19 cellular contexts compared by ENCODE assay signal in the genomic region with DNA sequence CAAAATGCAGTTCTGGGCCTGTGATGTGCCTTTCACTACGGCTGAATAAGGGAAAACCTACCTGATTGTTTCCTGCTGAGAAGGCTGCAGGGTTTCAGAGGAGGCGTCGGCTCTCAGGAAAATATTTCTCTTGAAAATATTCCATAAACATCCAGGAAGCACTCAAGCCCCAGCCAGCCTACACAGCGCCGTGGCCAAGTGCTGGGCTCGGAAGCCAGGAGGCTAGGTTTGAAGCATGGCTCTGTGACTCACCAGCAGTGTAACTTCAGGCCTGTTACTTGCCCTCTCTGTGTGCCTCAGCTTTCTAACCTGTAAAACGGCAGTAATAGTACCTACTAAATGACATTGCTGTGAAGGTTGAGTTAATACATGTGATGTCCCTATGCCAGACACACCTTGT.
DNase-seq lines count a peak whose midpoint lies in the region; ATAC-seq and TF ChIP-seq lines count a peak whose summit lies in the region.
"Had no signal": no experiment of that assay in that cellular context is flagged by ENCODE, and none has a peak within 500 bp of the region (broad histone marks: within the 10 kb centered on the region; RNA-seq: fewer than 3 reads in every experiment).

No MANE protein-coding gene starts in this region.

- peak; percentile 32 for DNase-seq in HT1080 (ENCODE audit: low read depth)
- DNase-seq in activated T-helper 2 cell treated with anti-CD3 and anti-CD28 coated beads, Interferon-gamma antibody, Interleukin-2, Interleukin-4, amounts not matched to agents 10 μg/mL and 5 μg/mL and 100 μg/mL, durations not matched to agents 14 hours and 24 hours and 36 hours (ENCODE audit: low spot score), result no peak
- peak; percentile 12 to 68 (median 37) for DNase-seq in heart left ventricle
- DNase-seq in activated T-helper 1 cell treated with anti-CD3 and anti-CD28 coated beads, Interleukin-12 subunit alpha, Interleukin-12 subunit beta, Interleukin-2, Interleukin-4 antibody, amounts not matched to agents 30 ng/mL and 10 ng/mL and 1 ng/mL, durations not matched to agents 14 hours and 24 hours and 36 hours (ENCODE audit: low spot score), result no peak
- no peak for DNase-seq in NCI-H526 treated with DMSO at 0.1 percent for 48 hours (lab: John Stamatoyannopoulos, UW)
- no peak for DNase-seq in chondrocyte (ENCODE audit: low spot score)
- DNase-seq: activated CD4-positive, alpha-beta T cell treated with anti-CD3 and anti-CD28 coated beads, Interleukin-2, amount 50 U/mL, for 4 hours; foreskin melanocyte; HCEC 1CT; mucosa of descending colon; NCI-H1694 treated with DMSO at 0.1 percent for 48 hours; NCI-H526; stimulated activated CD4-positive, alpha-beta T cell treated with anti-CD3 and anti-CD28 coated beads, Interleukin-12 subunit alpha, Interleukin-12 subunit beta, amount 100 ng/mL, for 4 hours had no signal

- WGBS in heart left ventricle, 4 donors, result 34 to 55% (median 38%) methylated on average over 7 of the region's 7 CpGs

- peaks cover 0 to 4% (median 0%) of the 10 kb centered on the region in 12 donors for H3K4me1 ChIP-seq in heart left ventricle
- H3K4me1 ChIP-seq: BLaER1 treated with 17β-estradiol and CSF1 and Interleukin-3, amounts not matched to agents 10 nM and 100 nM had no signal

- TF ChIP-seq CTCF in heart left ventricle (IDR thresholded peaks at IDR 0.05), result no peak
- TF ChIP-seq CTCF in chondrocyte (IDR thresholded peaks at IDR 0.05), result no peak

- H3K36me3 ChIP-seq in heart left ventricle, result no peaks in the 10 kb centered on the region
- H3K36me3 ChIP-seq: BLaER1 treated with 17β-estradiol and CSF1 and Interleukin-3, amounts not matched to agents 10 nM and 100 nM; ovary had no signal

- H3K4me3 ChIP-seq in heart left ventricle, result no peak overlapping the region
- no peak overlapping the region for H3K4me3 ChIP-seq in skin epidermis
- H3K4me3 ChIP-seq: BLaER1 treated with 17β-estradiol and CSF1 and Interleukin-3, amounts not matched to agents 10 nM and 100 nM; mucosa of descending colon; ovary had no signal

- H3K27me3 ChIP-seq in heart left ventricle, result no peaks in the 10 kb centered on the region
- H3K27me3 ChIP-seq: BLaER1 treated with 17β-estradiol and CSF1 and Interleukin-3, amounts not matched to agents 10 nM and 100 nM; ovary had no signal

- peak overlapping the region; percentile 85 for H3K27ac Mint-ChIP-seq in activated T-helper 2 cell treated with anti-CD3 and anti-CD28 coated beads, Interferon-gamma antibody, Interleukin-2, Interleukin-4, amounts not matched to agents 10 μg/mL and 5 μg/mL and 100 μg/mL, durations not matched to agents 14 hours and 24 hours and 36 hours
- no peak overlapping the region for H3K27ac Mint-ChIP-seq in activated T-helper 1 cell treated with anti-CD3 and anti-CD28 coated beads, Interleukin-12 subunit alpha, Interleukin-12 subunit beta, Interleukin-2, Interleukin-4 antibody, amounts not matched to agents 30 ng/mL and 10 ng/mL and 1 ng/mL, durations not matched to agents 14 hours and 24 hours and 36 hours
- no peak overlapping the region for H3K27ac Mint-ChIP-seq in chondrocyte (ENCODE audit: unreplicated experiment)
- H3K27ac Mint-ChIP-seq: activated T-helper 17 cell treated with anti-CD3 and anti-CD28 coated beads, Interleukin-2, amount 50 U/mL, for 72 hours; T-helper 1 cell treated with Interleukin-12 subunit alpha and Interleukin-12 subunit beta and Interleukin-4 antibody, amounts not matched to agents 30 μg/mL and 1 μg/mL, for 36 hours had no signal

- ATAC-seq in heart left ventricle, result peak; percentile 32 to 97 (median 84)
- ATAC-seq: activated T-helper 17 cell treated with anti-CD3 and anti-CD28 coated beads, Interleukin-2, amount 50 U/mL, for 72 hours; mucosa of descending colon; Panc1 had no signal

- no peak for TF ChIP-seq POLR2A in heart left ventricle (IDR thresholded peaks at IDR 0.05)

- intact Hi-C loops in activated T-helper 2 cell treated with anti-CD3 and anti-CD28 coated beads, Interferon-gamma antibody, Interleukin-2, Interleukin-4, amounts not matched to agents 10 μg/mL and 5 μg/mL and 100 μg/mL, durations not matched to agents 14 hours and 24 hours and 36 hours (cut with micrococcal nuclease), result no loop called here
- intact Hi-C loops in heart left ventricle (cut with DNase I), result no loop called here
- intact Hi-C loops in activated T-helper 1 cell treated with anti-CD3 and anti-CD28 coated beads, Interleukin-12 subunit alpha, Interleukin-12 subunit beta, Interleukin-2, Interleukin-4 antibody, amounts not matched to agents 30 ng/mL and 10 ng/mL and 1 ng/mL, durations not matched to agents 14 hours and 24 hours and 36 hours (cut with micrococcal nuclease), result no loop called here

- H3K9me3 Mint-ChIP-seq in activated T-helper 2 cell treated with anti-CD3 and anti-CD28 coated beads, Interferon-gamma antibody, Interleukin-2, Interleukin-4, amounts not matched to agents 10 μg/mL and 5 μg/mL and 100 μg/mL, durations not matched to agents 14 hours and 24 hours and 36 hours, result peaks cover 14% of the 10 kb centered on the region
- no peaks in the 10 kb centered on the region for H3K9me3 Mint-ChIP-seq in activated T-helper 1 cell treated with anti-CD3 and anti-CD28 coated beads, Interleukin-12 subunit alpha, Interleukin-12 subunit beta, Interleukin-2, Interleukin-4 antibody, amounts not matched to agents 30 ng/mL and 10 ng/mL and 1 ng/mL, durations not matched to agents 14 hours and 24 hours and 36 hours
- peaks cover 15% of the 10 kb centered on the region for H3K9me3 Mint-ChIP-seq in chondrocyte (ENCODE audit: low read depth)

- H3K36me3 Mint-ChIP-seq in activated T-helper 2 cell treated with anti-CD3 and anti-CD28 coated beads, Interferon-gamma antibody, Interleukin-2, Interleukin-4, amounts not matched to agents 10 μg/mL and 5 μg/mL and 100 μg/mL, durations not matched to agents 14 hours and 24 hours and 36 hours (ENCODE audit: low read depth), result peaks cover 55% of the 10 kb centered on the region
- H3K36me3 Mint-ChIP-seq in activated T-helper 1 cell treated with anti-CD3 and anti-CD28 coated beads, Interleukin-12 subunit alpha, Interleukin-12 subunit beta, Interleukin-2, Interleukin-4 antibody, amounts not matched to agents 30 ng/mL and 10 ng/mL and 1 ng/mL, durations not matched to agents 14 hours and 24 hours and 36 hours (ENCODE audit: low read depth), result no peaks in the 10 kb centered on the region
- H3K36me3 Mint-ChIP-seq in chondrocyte (ENCODE audit: low read depth), result no peaks in the 10 kb centered on the region

- H3K27me3 Mint-ChIP-seq in activated T-helper 2 cell treated with anti-CD3 and anti-CD28 coated beads, Interferon-gamma antibody, Interleukin-2, Interleukin-4, amounts not matched to agents 10 μg/mL and 5 μg/mL and 100 μg/mL, durations not matched to agents 14 hours and 24 hours and 36 hours (ENCODE audit: low read depth), result no peaks in the 10 kb centered on the region
- H3K27me3 Mint-ChIP-seq in activated T-helper 1 cell treated with anti-CD3 and anti-CD28 coated beads, Interleukin-12 subunit alpha, Interleukin-12 subunit beta, Interleukin-2, Interleukin-4 antibody, amounts not matched to agents 30 ng/mL and 10 ng/mL and 1 ng/mL, durations not matched to agents 14 hours and 24 hours and 36 hours (ENCODE audit: insufficient read depth), result peaks cover 17% of the 10 kb centered on the region
- no peaks in the 10 kb centered on the region for H3K27me3 Mint-ChIP-seq in chondrocyte (ENCODE audit: low read depth)
- H3K27me3 Mint-ChIP-seq: activated T-helper 17 cell treated with anti-CD3 and anti-CD28 coated beads, Interleukin-2, amount 50 U/mL, for 72 hours had no signal

- H3K4me3 Mint-ChIP-seq in activated T-helper 2 cell treated with anti-CD3 and anti-CD28 coated beads, Interferon-gamma antibody, Interleukin-2, Interleukin-4, amounts not matched to agents 10 μg/mL and 5 μg/mL and 100 μg/mL, durations not matched to agents 14 hours and 24 hours and 36 hours (ENCODE audit: low read depth), result no peak overlapping the region
- no peak overlapping the region for H3K4me3 Mint-ChIP-seq in activated T-helper 1 cell treated with anti-CD3 and anti-CD28 coated beads, Interleukin-12 subunit alpha, Interleukin-12 subunit beta, Interleukin-2, Interleukin-4 antibody, amounts not matched to agents 30 ng/mL and 10 ng/mL and 1 ng/mL, durations not matched to agents 14 hours and 24 hours and 36 hours
- no peak overlapping the region for H3K4me3 Mint-ChIP-seq in chondrocyte (ENCODE audit: unreplicated experiment)
- H3K4me3 Mint-ChIP-seq: activated T-helper 17 cell treated with anti-CD3 and anti-CD28 coated beads, Interleukin-2, amount 50 U/mL, for 72 hours; T-helper 1 cell treated with Interleukin-12 subunit alpha and Interleukin-12 subunit beta and Interleukin-4 antibody, amounts not matched to agents 30 μg/mL and 1 μg/mL, for 36 hours had no signal

- H3K27ac ChIP-seq in heart left ventricle (no peak overlapping the region), skin epidermis (peak overlapping the region in 17 of 21 experiments; percentile 31 to 78 (median 69))
- H3K27ac ChIP-seq: BLaER1 treated with 17β-estradiol and CSF1 and Interleukin-3, amounts not matched to agents 10 nM and 100 nM; ovary had no signal

- peaks cover 0 to 10% (median 0%) of the 10 kb centered on the region in 12 donors for H3K9me3 ChIP-seq in heart left ventricle
- H3K9me3 ChIP-seq: ovary had no signal

- H3K4me1 Mint-ChIP-seq in activated T-helper 2 cell treated with anti-CD3 and anti-CD28 coated beads, Interferon-gamma antibody, Interleukin-2, Interleukin-4, amounts not matched to agents 10 μg/mL and 5 μg/mL and 100 μg/mL, durations not matched to agents 14 hours and 24 hours and 36 hours (ENCODE audit: low read depth), result peaks cover 36% of the 10 kb centered on the region
- peaks cover 5% of the 10 kb centered on the region for H3K4me1 Mint-ChIP-seq in activated T-helper 1 cell treated with anti-CD3 and anti-CD28 coated beads, Interleukin-12 subunit alpha, Interleukin-12 subunit beta, Interleukin-2, Interleukin-4 antibody, amounts not matched to agents 30 ng/mL and 10 ng/mL and 1 ng/mL, durations not matched to agents 14 hours and 24 hours and 36 hours (ENCODE audit: low read depth)
- H3K4me1 Mint-ChIP-seq in chondrocyte (ENCODE audit: low read depth), result no peaks in the 10 kb centered on the region
- H3K4me1 Mint-ChIP-seq: activated T-helper 17 cell treated with anti-CD3 and anti-CD28 coated beads, Interleukin-2, amount 50 U/mL, for 72 hours had no signal

Comparison
In these comparisons a context has a peak if more than half of its experiments do, and no peak if none do; other contexts are left out.
1. DNase-seq: peak in HT1080 (single experiment) and heart left ventricle (5 of 5); none in activated T-helper 2 cell treated with anti-CD3 and anti-CD28 coated beads, Interferon-gamma antibody, Interleukin-2, Interleukin-4, amounts not matched to agents 10 μg/mL and 5 μg/mL and 100 μg/mL, durations not matched to agents 14 hours and 24 hours and 36 hours (single experiment), activated T-helper 1 cell treated with anti-CD3 and anti-CD28 coated beads, Interleukin-12 subunit alpha, Interleukin-12 subunit beta, Interleukin-2, Interleukin-4 antibody, amounts not matched to agents 30 ng/mL and 10 ng/mL and 1 ng/mL, durations not matched to agents 14 hours and 24 hours and 36 hours (single experiment), NCI-H526 treated with DMSO at 0.1 percent for 48 hours (single experiment) and chondrocyte (single experiment).
2. H3K27ac ChIP-seq: peak in skin epidermis (17 of 21); none in heart left ventricle (0 of 12).